In the genomic region with DNA sequence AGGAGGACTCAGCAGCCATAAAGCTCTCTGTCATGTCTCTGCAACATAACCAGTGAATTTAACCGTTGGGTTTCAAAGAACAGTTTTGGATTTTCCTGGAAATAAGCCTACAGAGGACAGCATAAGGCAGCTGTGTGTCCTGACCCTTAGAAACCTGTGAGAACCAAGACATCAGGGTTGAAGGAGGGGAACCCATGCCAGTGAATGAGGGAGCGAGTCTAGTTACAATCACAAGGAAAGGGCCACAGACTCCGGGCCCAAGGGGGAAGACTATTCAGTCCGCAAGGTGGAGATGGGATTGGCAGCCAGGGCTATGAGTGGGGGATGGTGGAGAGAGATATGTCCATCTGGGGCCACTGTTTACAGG, we compare ENCODE assay signal across 14 cellular contexts.
A peak's percentile ranks its signal among the peaks of the same experiment; 100 is the strongest.
DNase-seq lines count a peak whose midpoint lies in the region; ATAC-seq and TF ChIP-seq lines count a peak whose summit lies in the region.
"Had no signal": no experiment of that assay in that cellular context is flagged by ENCODE, and none has a peak within 500 bp of the region (broad histone marks: within the 10 kb centered on the region; RNA-seq: fewer than 3 reads in every experiment).

No MANE protein-coding gene starts in this region.

- H3K9me3 ChIP-seq in tibial nerve, result no peaks in the 10 kb centered on the region
- no peaks in the 10 kb centered on the region for H3K9me3 ChIP-seq in heart left ventricle
- H3K9me3 ChIP-seq: left ventricle myocardium inferior, SJCRH30, suprapubic skin had no signal

- H3K4me3 ChIP-seq in tibial nerve, result no peak overlapping the region
- no peak overlapping the region for H3K4me3 ChIP-seq in heart left ventricle
- H3K4me3 ChIP-seq: left ventricle myocardium inferior, neural progenitor cell, SJCRH30, suprapubic skin had no signal

- intact Hi-C loops in heart left ventricle (cut with DNase I), result no loop called here

- CTCF ChIA-PET in activated CD4-positive, alpha-beta T cell treated with anti-CD3 and anti-CD28 coated beads, Interleukin-2, amount 10 ng/mL, durations not matched to agents 7 days and 5 days (lab: Charles Lee), result interaction anchor here (0.9 to 1.2 kb wide), 3 partner anchors 11 to 56 kb away, joined by 3 to 5 read pairs (median 4); no protein-coding TSS in a partner anchor

- no peak for TF ChIP-seq EP300 in tibial nerve (IDR thresholded peaks at IDR 0.05)

- H3K4me1 ChIP-seq in tibial nerve, result peaks cover 0 to 12% (median 0%) of the 10 kb centered on the region in 4 donors
- H3K4me1 ChIP-seq in heart left ventricle, result peaks cover 0 to 42% (median 26%) of the 10 kb centered on the region in 12 donors
- H3K4me1 ChIP-seq: neural progenitor cell, SJCRH30 had no signal

- H3K4me3 Mint-ChIP-seq in activated CD4-positive, alpha-beta T cell treated with anti-CD3 and anti-CD28 coated beads, Interleukin-2, amount 10 ng/mL, durations not matched to agents 7 days and 5 days, result no peak overlapping the region
- peak overlapping the region; percentile 70 for H3K4me3 Mint-ChIP-seq in activated T-helper 17 cell treated with anti-CD3 and anti-CD28 coated beads, Interleukin-2, amount 50 U/mL, for 72 hours
- H3K4me3 Mint-ChIP-seq: neural progenitor cell had no signal

- H3K4me1 Mint-ChIP-seq in activated CD4-positive, alpha-beta T cell treated with anti-CD3 and anti-CD28 coated beads, Interleukin-2, amount 10 ng/mL, durations not matched to agents 7 days and 5 days, result peaks cover 38% of the 10 kb centered on the region
- H3K4me1 Mint-ChIP-seq in activated T-helper 17 cell treated with anti-CD3 and anti-CD28 coated beads, Interleukin-2, amount 50 U/mL, for 72 hours, result peaks cover 29% of the 10 kb centered on the region

- H3K27ac ChIP-seq in temporal lobe (ENCODE audit: low read depth, low read length), result peak overlapping the region; percentile 92
- peak overlapping the region in 1 of 4 donors; percentile 41 for H3K27ac ChIP-seq in tibial nerve
- H3K27ac ChIP-seq in heart left ventricle, result peak overlapping the region in 2 of 12 donors; percentile 65 to 89
- H3K27ac ChIP-seq: neural progenitor cell, SJCRH30, suprapubic skin had no signal

- peak overlapping the region; percentile 83 for H3K27ac Mint-ChIP-seq in activated CD4-positive, alpha-beta T cell treated with anti-CD3 and anti-CD28 coated beads, Interleukin-2, amount 10 ng/mL, durations not matched to agents 7 days and 5 days
- H3K27ac Mint-ChIP-seq in activated T-helper 17 cell treated with anti-CD3 and anti-CD28 coated beads, Interleukin-2, amount 50 U/mL, for 72 hours, result peak overlapping the region; percentile 85
- H3K27ac Mint-ChIP-seq: neural progenitor cell had no signal

- no peak for ATAC-seq in activated T-helper 17 cell treated with anti-CD3 and anti-CD28 coated beads, Interleukin-2, amount 50 U/mL, for 72 hours (replicated peaks)
- ATAC-seq in GM18909 (IDR thresholded peaks at IDR 0.05; ENCODE audit: poor library complexity, unreplicated experiment), result no peak
- no peak for ATAC-seq in heart left ventricle

- no peaks in the 10 kb centered on the region for H3K9me3 Mint-ChIP-seq in activated CD4-positive, alpha-beta T cell treated with anti-CD3 and anti-CD28 coated beads, Interleukin-2, amount 10 ng/mL, durations not matched to agents 7 days and 5 days
- H3K9me3 Mint-ChIP-seq in activated T-helper 17 cell treated with anti-CD3 and anti-CD28 coated beads, Interleukin-2, amount 50 U/mL, for 72 hours, result no peaks in the 10 kb centered on the region
- H3K9me3 Mint-ChIP-seq: neural progenitor cell had no signal

- H3K27me3 Mint-ChIP-seq in activated CD4-positive, alpha-beta T cell treated with anti-CD3 and anti-CD28 coated beads, Interleukin-2, amount 10 ng/mL, durations not matched to agents 7 days and 5 days, result no peaks in the 10 kb centered on the region
- H3K27me3 Mint-ChIP-seq in activated T-helper 17 cell treated with anti-CD3 and anti-CD28 coated beads, Interleukin-2, amount 50 U/mL, for 72 hours, result no peaks in the 10 kb centered on the region

- 76 to 80% methylated on average over 4 of the region's 4 CpGs for WGBS in tibial nerve, 2 donors
- WGBS in heart left ventricle, 4 donors, result 87 to 92% (median 87%) methylated on average over 4 of the region's 4 CpGs

- DNase-seq in activated CD4-positive, alpha-beta T cell treated with anti-CD3 and anti-CD28 coated beads, Interleukin-2, amount 10 ng/mL, durations not matched to agents 7 days and 5 days, result no peak
- DNase-seq in activated CD4-positive, alpha-beta T cell treated with anti-CD3 and anti-CD28 coated beads for 48 hours, result no peak
- DNase-seq in mesenteric fat pad (ENCODE audit: low spot score), result peak; percentile 51
- no peak for DNase-seq in tibial nerve (ENCODE audit: low spot score in 2 of 2)
- DNase-seq in heart left ventricle, result no peak
- DNase-seq: left ventricle myocardium inferior; NCI-H187; SJCRH30; stimulated activated CD4-positive, alpha-beta T cell treated with anti-CD3 and anti-CD28 coated beads, Interleukin-1b, Interleukin-23, amount 100 ng/mL, for 48 hours had no signal

- no peaks in the 10 kb centered on the region for H3K36me3 Mint-ChIP-seq in activated CD4-positive, alpha-beta T cell treated with anti-CD3 and anti-CD28 coated beads, Interleukin-2, amount 10 ng/mL, durations not matched to agents 7 days and 5 days (ENCODE audit: low read depth)
- H3K36me3 Mint-ChIP-seq in activated T-helper 17 cell treated with anti-CD3 and anti-CD28 coated beads, Interleukin-2, amount 50 U/mL, for 72 hours (ENCODE audit: low read depth), result no peaks in the 10 kb centered on the region
- H3K36me3 Mint-ChIP-seq: neural progenitor cell had no signal

- H3K36me3 ChIP-seq in tibial nerve, result no peaks in the 10 kb centered on the region
- no peaks in the 10 kb centered on the region for H3K36me3 ChIP-seq in heart left ventricle
- H3K36me3 ChIP-seq: left ventricle myocardium inferior, neural progenitor cell, SJCRH30, suprapubic skin had no signal

- POLR2A ChIA-PET in activated CD4-positive, alpha-beta T cell treated with anti-CD3 and anti-CD28 coated beads, Interleukin-2, amount 10 ng/mL, durations not matched to agents 7 days and 5 days (lab: Charles Lee), result no interaction called here

- TF ChIP-seq POLR2A in tibial nerve (IDR thresholded peaks at IDR 0.05), result no peak
- TF ChIP-seq POLR2A in heart left ventricle (IDR thresholded peaks at IDR 0.05), result no peak

- H3K27me3 ChIP-seq in tibial nerve (no peaks in the 10 kb centered on the region), heart left ventricle (no peaks in the 10 kb centered on the region)
- H3K27me3 ChIP-seq: neural progenitor cell, SJCRH30, suprapubic skin had no signal

- no peak for TF ChIP-seq CTCF in tibial nerve (IDR thresholded peaks at IDR 0.05)
- no peak for TF ChIP-seq CTCF in heart left ventricle (IDR thresholded peaks at IDR 0.05)
